ENCODE assay signal across 23 cellular contexts in the genomic region with DNA sequence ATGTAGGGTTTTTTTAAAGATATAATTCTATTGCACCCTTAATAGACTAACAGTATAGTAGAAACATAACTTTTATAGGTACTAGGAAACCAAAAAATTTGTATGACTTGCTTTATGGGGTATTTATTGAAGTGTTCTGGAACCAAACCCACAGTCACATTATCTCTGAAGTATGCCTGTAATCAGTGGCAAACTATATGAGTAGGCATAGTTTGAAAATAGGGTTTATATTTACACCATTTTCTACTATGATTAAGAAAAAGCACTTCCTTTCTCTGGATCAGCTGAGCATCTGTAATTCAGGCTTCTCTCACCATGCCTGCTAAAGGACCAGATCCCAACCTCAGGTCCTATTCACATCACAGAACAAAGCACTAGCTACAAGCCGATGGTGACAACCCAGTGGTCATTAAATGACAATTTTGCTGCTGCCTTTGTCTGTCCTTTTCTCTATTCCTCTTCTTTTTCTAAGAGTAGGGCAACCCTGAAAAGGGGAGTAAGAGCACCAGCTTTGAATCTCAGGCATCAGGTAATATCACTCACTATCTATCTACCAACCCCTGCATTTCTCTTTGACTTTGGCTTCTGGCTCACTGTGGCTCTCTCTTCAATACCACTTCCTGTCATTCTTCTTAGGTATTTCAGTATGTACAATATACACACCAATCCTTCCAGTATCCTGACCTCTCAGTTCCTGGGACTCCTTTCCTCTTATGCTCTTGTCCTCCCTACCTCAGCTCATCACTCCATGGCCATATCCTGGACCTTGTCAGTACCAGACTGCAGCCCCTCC. TPM values are rescaled to one million over a fixed set of nuclear protein-coding genes. Genes with fewer than 3 reads are reported as not detected.
DNase-seq lines count a peak whose midpoint lies in the region; ATAC-seq and TF ChIP-seq lines count a peak whose summit lies in the region.
"Had no signal": no experiment of that assay in that cellular context is flagged by ENCODE, and none has a peak within 500 bp of the region (broad histone marks: within the 10 kb centered on the region; RNA-seq: fewer than 3 reads in every experiment).

No MANE protein-coding gene starts in this region.

- H3K36me3 Mint-ChIP-seq in activated CD4-positive, alpha-beta T cell treated with anti-CD3 and anti-CD28 coated beads, Interleukin-2, amount 10 ng/mL, durations not matched to agents 24 days and 14 days (ENCODE audit: low read depth), result peaks cover 41% of the 10 kb centered on the region
- H3K36me3 Mint-ChIP-seq in CD8-positive, alpha-beta memory T cell, result peaks cover 3 to 22% (median 13%) of the 10 kb centered on the region in 3 donors
- peaks cover 53% of the 10 kb centered on the region for H3K36me3 Mint-ChIP-seq in activated CD8-positive, alpha-beta T cell treated with anti-CD3 and anti-CD28 coated beads for 36 hours (ENCODE audit: low read depth)
- no peaks in the 10 kb centered on the region for H3K36me3 Mint-ChIP-seq in Calu3 (ENCODE audit: insufficient read depth, unreplicated experiment)

- BruUV-seq in Calu3 (replicated peaks; lab: Mats Ljungman, UMichigan), result no TSS peak

- POLR2A ChIA-PET in CD8-positive, alpha-beta memory T cell (lab: Charles Lee), result no interaction called here
- POLR2A ChIA-PET in activated CD8-positive, alpha-beta T cell treated with anti-CD3 and anti-CD28 coated beads for 36 hours (lab: Charles Lee), result interaction anchor here (0.8 to 1.2 kb wide), 2 partner anchors 14 to 18 kb away, joined by 3 to 5 read pairs; a partner anchor contains a TSS

- H3K27ac ChIP-seq in CD8-positive, alpha-beta memory T cell (ENCODE audit: low read depth, low read length), result no peak overlapping the region
- H3K27ac ChIP-seq: foreskin keratinocyte, GM23248, hepatocyte, left ventricle myocardium inferior, pancreas, Peyer's patch, right atrium auricular region had no signal

- peak; percentile 70 for DNase-seq in activated CD4-positive, alpha-beta T cell treated with anti-CD3 and anti-CD28 coated beads, Interleukin-2, amount 10 ng/mL, durations not matched to agents 24 days and 14 days
- DNase-seq in activated CD4-positive, alpha-beta T cell treated with anti-CD3 and anti-CD28 coated beads for 48 hours, result no peak
- peak in 1 of 5 donors; percentile 41 for DNase-seq in CD8-positive, alpha-beta memory T cell
- DNase-seq in activated CD8-positive, alpha-beta T cell treated with anti-CD3 and anti-CD28 coated beads for 36 hours, result no peak
- peak; percentile 27 for DNase-seq in fibroblast of villous mesenchyme (ENCODE audit: low read depth)
- no peak for DNase-seq in NCI-H1048 (lab: John Stamatoyannopoulos, UW)
- no peak for DNase-seq in Calu3
- DNase-seq: anterior cingulate cortex; foreskin keratinocyte; GM23248; left ventricle myocardium inferior; NCI-H1436; NCI-H2107; NCI-H510A treated with DMSO at 0.1 percent for 48 hours; nephron progenitor cell; NK-92 treated with Interleukin-12 subunit alpha and Interleukin-12 subunit beta, amount 100 ng/mL, for 24 hours; pancreas; Peyer's patch; stimulated activated CD4-positive, alpha-beta T cell treated with anti-CD3 and anti-CD28 coated beads, Interleukin-4, amount 100 ng/mL, for 4 hours had no signal

- peaks cover 6% of the 10 kb centered on the region for H3K9me3 Mint-ChIP-seq in activated CD4-positive, alpha-beta T cell treated with anti-CD3 and anti-CD28 coated beads, Interleukin-2, amount 10 ng/mL, durations not matched to agents 24 days and 14 days
- H3K9me3 Mint-ChIP-seq in CD8-positive, alpha-beta memory T cell, result no peaks in the 10 kb centered on the region
- H3K9me3 Mint-ChIP-seq in activated CD8-positive, alpha-beta T cell treated with anti-CD3 and anti-CD28 coated beads for 36 hours, result no peaks in the 10 kb centered on the region
- H3K9me3 Mint-ChIP-seq in Calu3 (ENCODE audit: low read depth, unreplicated experiment), result no peaks in the 10 kb centered on the region
- H3K9me3 Mint-ChIP-seq: nephron progenitor cell, type B pancreatic cell had no signal

- H3K36me3 ChIP-seq in CD8-positive, alpha-beta memory T cell (ENCODE audit: insufficient read depth, low read length), result no peaks in the 10 kb centered on the region
- H3K36me3 ChIP-seq: left ventricle myocardium inferior, pancreas, Peyer's patch, right atrium auricular region had no signal

- CTCF ChIA-PET in CD8-positive, alpha-beta memory T cell (lab: Charles Lee), result no interaction called here
- CTCF ChIA-PET in activated CD8-positive, alpha-beta T cell treated with anti-CD3 and anti-CD28 coated beads for 36 hours (lab: Charles Lee), result no interaction called here
- CTCF ChIA-PET in Calu3 (lab: Charles Lee), result no interaction called here

- H3K4me3 ChIP-seq in CD8-positive, alpha-beta memory T cell (ENCODE audit: low read length), result no peak overlapping the region
- H3K4me3 ChIP-seq in fibroblast of villous mesenchyme (ENCODE audit: low read depth, low read length), result no peak overlapping the region
- H3K4me3 ChIP-seq: GM23248, hepatocyte, left ventricle myocardium inferior, pancreas, Peyer's patch, right atrium auricular region had no signal

- no peaks in the 10 kb centered on the region for H3K27me3 ChIP-seq in CD8-positive, alpha-beta memory T cell (ENCODE audit: insufficient read depth, low read length, poor library complexity, severe bottlenecking)
- H3K27me3 ChIP-seq: foreskin keratinocyte, hepatocyte, pancreas, Peyer's patch, right atrium auricular region had no signal

- peaks cover 37% of the 10 kb centered on the region for H3K4me1 ChIP-seq in CD8-positive, alpha-beta memory T cell (ENCODE audit: insufficient read depth, low read length)
- H3K4me1 ChIP-seq: foreskin keratinocyte, left ventricle myocardium inferior, pancreas, Peyer's patch, right atrium auricular region had no signal

- intact Hi-C loops in activated CD4-positive, alpha-beta T cell treated with anti-CD3 and anti-CD28 coated beads, Interleukin-2, amount 10 ng/mL, durations not matched to agents 24 days and 14 days (cut with micrococcal nuclease), result loop anchor here (10.0 kb wide), 1 partner anchor 285 kb away; no protein-coding TSS in a partner anchor
- intact Hi-C loops in activated CD8-positive, alpha-beta T cell treated with anti-CD3 and anti-CD28 coated beads for 36 hours (cut with micrococcal nuclease), result loop anchor here (10.0 kb wide), 1 partner anchor 105 kb away; no protein-coding TSS in a partner anchor
- intact Hi-C loops in Calu3 (cut with micrococcal nuclease; ENCODE audit: unreplicated experiment), result loop anchor here (10.0 kb wide), 2 partner anchors 285 to 425 kb away; no protein-coding TSS in a partner anchor

- H3K9me3 ChIP-seq in CD8-positive, alpha-beta memory T cell (ENCODE audit: low read length), result no peaks in the 10 kb centered on the region
- H3K9me3 ChIP-seq: left ventricle myocardium inferior, pancreas, Peyer's patch, right atrium auricular region had no signal

- H3K27ac Mint-ChIP-seq in activated CD4-positive, alpha-beta T cell treated with anti-CD3 and anti-CD28 coated beads, Interleukin-2, amount 10 ng/mL, durations not matched to agents 24 days and 14 days, result peak overlapping the region; percentile 70
- H3K27ac Mint-ChIP-seq in CD8-positive, alpha-beta memory T cell, result peak overlapping the region; percentile 3 to 84 (median 54)
- H3K27ac Mint-ChIP-seq in activated CD8-positive, alpha-beta T cell treated with anti-CD3 and anti-CD28 coated beads for 36 hours, result peak overlapping the region; percentile 35
- no peak overlapping the region for H3K27ac Mint-ChIP-seq in Calu3 (ENCODE audit: unreplicated experiment)
- H3K27ac Mint-ChIP-seq: nephron progenitor cell, type B pancreatic cell had no signal

- H3K4me1 Mint-ChIP-seq in activated CD4-positive, alpha-beta T cell treated with anti-CD3 and anti-CD28 coated beads, Interleukin-2, amount 10 ng/mL, durations not matched to agents 24 days and 14 days, result peaks cover 37% of the 10 kb centered on the region
- peaks cover 41 to 50% (median 43%) of the 10 kb centered on the region in 3 donors for H3K4me1 Mint-ChIP-seq in CD8-positive, alpha-beta memory T cell
- peaks cover 45% of the 10 kb centered on the region for H3K4me1 Mint-ChIP-seq in activated CD8-positive, alpha-beta T cell treated with anti-CD3 and anti-CD28 coated beads for 36 hours (ENCODE audit: low read depth)
- H3K4me1 Mint-ChIP-seq in Calu3 (ENCODE audit: low read depth, unreplicated experiment), result no peaks in the 10 kb centered on the region
- H3K4me1 Mint-ChIP-seq: nephron progenitor cell had no signal

- TF ChIP-seq CTCF in activated CD8-positive, alpha-beta T cell treated with anti-CD3 and anti-CD28 coated beads for 36 hours (IDR thresholded peaks at IDR 0.05), result no peak
- TF ChIP-seq CTCF in fibroblast of villous mesenchyme (IDR thresholded peaks at IDR 0.05; ENCODE audit: insufficient read depth, low read depth, low read length) (no peak), Calu3 (IDR thresholded peaks at IDR 0.05; ENCODE audit: unreplicated experiment) (no peak)

- no peaks in the 10 kb centered on the region for H3K27me3 Mint-ChIP-seq in activated CD4-positive, alpha-beta T cell treated with anti-CD3 and anti-CD28 coated beads, Interleukin-2, amount 10 ng/mL, durations not matched to agents 24 days and 14 days
- peaks cover 0 to 3% of the 10 kb centered on the region in 2 donors for H3K27me3 Mint-ChIP-seq in CD8-positive, alpha-beta memory T cell
- no peaks in the 10 kb centered on the region for H3K27me3 Mint-ChIP-seq in activated CD8-positive, alpha-beta T cell treated with anti-CD3 and anti-CD28 coated beads for 36 hours
- H3K27me3 Mint-ChIP-seq in Calu3 (ENCODE audit: unreplicated experiment), result no peaks in the 10 kb centered on the region

- peak; percentile 61 for ATAC-seq in activated CD8-positive, alpha-beta T cell treated with anti-CD3 and anti-CD28 coated beads for 36 hours
- ATAC-seq in GM21717 (IDR thresholded peaks at IDR 0.05; ENCODE audit: unreplicated experiment), result no peak
- ATAC-seq: foreskin keratinocyte, pancreas had no signal

- peak overlapping the region; percentile 47 for H3K4me3 Mint-ChIP-seq in activated CD4-positive, alpha-beta T cell treated with anti-CD3 and anti-CD28 coated beads, Interleukin-2, amount 10 ng/mL, durations not matched to agents 24 days and 14 days
- peak overlapping the region in 5 of 7 donors; percentile 4 to 45 (median 36) for H3K4me3 Mint-ChIP-seq in CD8-positive, alpha-beta memory T cell
- H3K4me3 Mint-ChIP-seq in activated CD8-positive, alpha-beta T cell treated with anti-CD3 and anti-CD28 coated beads for 36 hours, result no peak overlapping the region
- H3K4me3 Mint-ChIP-seq in Calu3 (ENCODE audit: low read depth, unreplicated experiment), result no peak overlapping the region
- H3K4me3 Mint-ChIP-seq: nephron progenitor cell, type B pancreatic cell had no signal

RNA-seq across cellular contexts. Expression of a gene that starts 14.4 kb away (rescaled TPM):
- total RNA-seq in activated CD4-positive, alpha-beta T cell treated with anti-CD3 and anti-CD28 coated beads, Interleukin-2, amount 10 ng/mL, durations not matched to agents 24 days and 14 days, result 16.4 and 19.0 TPM in 2 replicates
- total RNA-seq in CD8-positive, alpha-beta memory T cell, result 10 to 100 TPM; 16.9 to 17.5 TPM
- 10.5 TPM for polyA plus RNA-seq in CD8-positive, alpha-beta memory T cell
- total RNA-seq in activated CD8-positive, alpha-beta T cell treated with anti-CD3 and anti-CD28 coated beads for 36 hours, result 10 to 100 TPM; 17.2 to 19.5 TPM
- total RNA-seq in fibroblast of villous mesenchyme (3.9 and 5.6 TPM in 2 replicates), Calu3 (2022) (8.5 and 10.2 TPM in 2 replicates)

Comparison
In these comparisons a context has a peak if more than half of its experiments do, and no peak if none do; other contexts are left out.
1. DNase-seq: peak in activated CD4-positive, alpha-beta T cell treated with anti-CD3 and anti-CD28 coated beads, Interleukin-2, amount 10 ng/mL, durations not matched to agents 24 days and 14 days (single experiment) and fibroblast of villous mesenchyme (single experiment); none in activated CD4-positive, alpha-beta T cell treated with anti-CD3 and anti-CD28 coated beads for 48 hours (single experiment), activated CD8-positive, alpha-beta T cell treated with anti-CD3 and anti-CD28 coated beads for 36 hours (single experiment), NCI-H1048 (single experiment) and Calu3 (single experiment).
2. H3K4me3 Mint-ChIP-seq: peak in activated CD4-positive, alpha-beta T cell treated with anti-CD3 and anti-CD28 coated beads, Interleukin-2, amount 10 ng/mL, durations not matched to agents 24 days and 14 days (single experiment) and CD8-positive, alpha-beta memory T cell (5 of 7); none in activated CD8-positive, alpha-beta T cell treated with anti-CD3 and anti-CD28 coated beads for 36 hours (single experiment) and Calu3 (single experiment).